8 cellular contexts compared by ENCODE assay signal in the genomic region with DNA sequence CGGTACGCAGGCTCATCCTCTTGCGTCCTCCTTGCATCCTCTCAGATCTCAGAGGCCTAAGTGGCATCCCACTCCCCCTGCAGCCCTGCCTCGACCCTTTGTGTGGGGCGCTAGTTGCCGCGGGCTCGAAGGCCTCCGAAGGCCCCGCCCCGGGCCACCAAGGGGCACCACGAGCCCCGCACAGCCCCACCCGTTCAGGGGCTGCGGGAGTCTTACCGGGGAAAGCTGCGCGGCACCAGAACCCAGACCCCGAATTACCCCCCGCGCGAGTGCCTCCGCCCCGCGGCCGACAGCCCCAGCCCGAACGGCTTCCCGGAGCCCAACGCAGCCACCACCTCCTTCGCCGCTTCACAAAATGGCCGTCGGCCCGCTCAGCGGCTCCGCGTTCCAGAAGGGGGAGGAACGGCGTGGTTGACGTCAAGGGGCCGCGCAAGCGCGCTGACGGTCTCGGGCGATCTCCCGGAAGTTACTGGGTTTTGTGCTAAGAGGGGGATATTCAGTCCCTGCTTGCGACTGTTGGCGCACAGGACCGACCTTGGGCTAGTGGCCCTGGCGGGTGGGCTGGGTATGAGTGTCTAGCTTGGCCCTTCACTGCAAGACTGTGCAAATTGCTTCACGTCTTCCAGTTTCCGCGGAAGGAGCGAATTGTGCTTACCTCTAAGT. TPM values are rescaled to one million over a fixed set of nuclear protein-coding genes. Genes with fewer than 3 reads are reported as not detected.
A peak's percentile ranks its signal among the peaks of the same experiment; 100 is the strongest.
DNase-seq lines count a peak whose midpoint lies in the region; ATAC-seq, FAIRE-seq and TF ChIP-seq lines count a peak whose summit lies in the region.

A gene (minus strand): TSS at position 357 of the 663 bp plus-strand sequence. CDS start 31,977 bp downstream, outside the sequence.
A gene with protein sequence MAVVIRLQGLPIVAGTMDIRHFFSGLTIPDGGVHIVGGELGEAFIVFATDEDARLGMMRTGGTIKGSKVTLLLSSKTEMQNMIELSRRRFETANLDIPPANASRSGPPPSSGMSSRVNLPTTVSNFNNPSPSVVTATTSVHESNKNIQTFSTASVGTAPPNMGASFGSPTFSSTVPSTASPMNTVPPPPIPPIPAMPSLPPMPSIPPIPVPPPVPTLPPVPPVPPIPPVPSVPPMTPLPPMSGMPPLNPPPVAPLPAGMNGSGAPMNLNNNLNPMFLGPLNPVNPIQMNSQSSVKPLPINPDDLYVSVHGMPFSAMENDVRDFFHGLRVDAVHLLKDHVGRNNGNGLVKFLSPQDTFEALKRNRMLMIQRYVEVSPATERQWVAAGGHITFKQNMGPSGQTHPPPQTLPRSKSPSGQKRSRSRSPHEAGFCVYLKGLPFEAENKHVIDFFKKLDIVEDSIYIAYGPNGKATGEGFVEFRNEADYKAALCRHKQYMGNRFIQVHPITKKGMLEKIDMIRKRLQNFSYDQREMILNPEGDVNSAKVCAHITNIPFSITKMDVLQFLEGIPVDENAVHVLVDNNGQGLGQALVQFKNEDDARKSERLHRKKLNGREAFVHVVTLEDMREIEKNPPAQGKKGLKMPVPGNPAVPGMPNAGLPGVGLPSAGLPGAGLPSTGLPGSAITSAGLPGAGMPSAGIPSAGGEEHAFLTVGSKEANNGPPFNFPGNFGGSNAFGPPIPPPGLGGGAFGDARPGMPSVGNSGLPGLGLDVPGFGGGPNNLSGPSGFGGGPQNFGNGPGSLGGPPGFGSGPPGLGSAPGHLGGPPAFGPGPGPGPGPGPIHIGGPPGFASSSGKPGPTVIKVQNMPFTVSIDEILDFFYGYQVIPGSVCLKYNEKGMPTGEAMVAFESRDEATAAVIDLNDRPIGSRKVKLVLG (minus strand): TSS at position 357 of the 663 bp plus-strand sequence. CDS start 9,578 bp downstream, outside the sequence.

- BruUV-seq in mammary epithelial cell (replicated peaks; lab: Mats Ljungman, UMichigan): no TSS peak

- DNase-seq in ACHN: peak; percentile 90
- DNase-seq in NCI-H2227 treated with DMSO at 0.1 percent for 48 hours (lab: John Stamatoyannopoulos, UW): peak; percentile 96
- DNase-seq in mammary epithelial cell: peak; percentile 84
- peak; percentile 98 for DNase-seq in iPS-NIHi11 (ENCODE audit: low spot score)
- DNase-seq in small intestine: peak; percentile 91

- H3K4me3 ChIP-seq in WI38 (ENCODE audit: low read depth, low read length) (peak within 1 kb of the TSS; percentile 84), mammary epithelial cell (replicated peaks in 1 of 3; ENCODE audit: insufficient read depth in 1 of 3, low read depth in 2 of 3, low read length in 3 of 3) (peak within 1 kb of the TSS; percentile 65 to 97 (median 87)), small intestine (ENCODE audit: low read depth in 1 of 2, low read length in 2 of 2) (peak within 1 kb of the TSS; percentile 81 to 89)

- in situ Hi-C loops in ACHN (cut with HindIII; ENCODE audit: low pct_ligation_motif_present, low pct_unique_long_range_greater_than_20kb, low sequenced_read_pairs) (no loop called here), mammary epithelial cell (cut with MboI; ENCODE audit: low sequenced_read_pairs in 2 of 2) (no loop called here)

- intact Hi-C loops in mammary epithelial cell (cut with micrococcal nuclease): loop anchor here (2.0 to 5.0 kb wide), 3 partner anchors 48 to 288 kb away; a partner anchor contains a TSS

- peaks cover 53% of the 10 kb centered on the region for H3K79me2 ChIP-seq in mammary epithelial cell (ENCODE audit: insufficient read depth, low read length)

- dilution Hi-C loops in mammary epithelial cell (cut with HindIII; ENCODE audit: low sequenced_read_pairs): no loop called here

- peak within 1 kb of the TSS; percentile 97 for H2AFZ ChIP-seq in mammary epithelial cell (ENCODE audit: low read depth, low read length)

- WGBS in mammary epithelial cell (ENCODE audit: low coverage, missing lambda C conversion rate): 0% methylated on average over 17 of the region's 57 CpGs
- WGBS in small intestine, 3 donors: 0 to 1% (median 1%) methylated on average over 56 to 57 of the region's 57 CpGs

- H3K27me3 ChIP-seq in mammary epithelial cell (ENCODE audit: insufficient read depth, low read length) (no peaks in the 10 kb centered on the region), small intestine (ENCODE audit: control insufficient read depth in 2 of 2, insufficient read depth in 2 of 2, low read length in 2 of 2) (no peaks in the 10 kb centered on the region)

- H3K27ac ChIP-seq in mammary epithelial cell (ENCODE audit: insufficient read depth, low read depth, low read length) (peak within 1 kb of the TSS; percentile 89), small intestine (ENCODE audit: low read depth in 1 of 2, low read length in 1 of 2) (peak within 1 kb of the TSS; percentile 95 to 99)

- H3K4me1 ChIP-seq in mammary epithelial cell (ENCODE audit: insufficient read depth, low read length) (peaks cover 30% of the 10 kb centered on the region), small intestine (ENCODE audit: control insufficient read depth in 2 of 2, insufficient read depth in 1 of 2, low read depth in 1 of 2, low read length in 1 of 2) (peaks cover 3 to 11% of the 10 kb centered on the region in 2 donors)

- H3K9ac ChIP-seq in mammary epithelial cell (ENCODE audit: insufficient read depth, low read length): peak within 1 kb of the TSS; percentile 97

- ATAC-seq in GM18873 (IDR thresholded peaks at IDR 0.05; ENCODE audit: low FRiP score, unreplicated experiment): peak; percentile 71
- peak; percentile 74 for ATAC-seq in HG03139 (IDR thresholded peaks at IDR 0.05; ENCODE audit: unreplicated experiment)

- CTCF ChIA-PET in mammary epithelial cell (lab: Charles Lee; ENCODE audit: low non-redundant PET): no interaction called here

- no peak for TF ChIP-seq CTCF in WI38 (IDR thresholded peaks at IDR 0.05; ENCODE audit: low read depth, low read length)
- no peak for TF ChIP-seq CTCF in mammary epithelial cell (conservative IDR thresholded peaks at IDR 0.05 in 1 of 2, IDR thresholded peaks at IDR 0.05 in 1 of 2; ENCODE audit: extremely low read depth in 1 of 2, insufficient read depth in 1 of 2, low read depth in 1 of 2, low read length in 2 of 2)

- no peaks in the 10 kb centered on the region for H3K9me3 ChIP-seq in mammary epithelial cell (replicated peaks; ENCODE audit: insufficient read depth, low read length)
- no peaks in the 10 kb centered on the region for H3K9me3 ChIP-seq in small intestine (ENCODE audit: control insufficient read depth, low read depth)

- no peak for FAIRE-seq in small intestine (lab: Jason Lieb, UNC)

- peaks cover 28% of the 10 kb centered on the region for H4K20me1 ChIP-seq in mammary epithelial cell (ENCODE audit: insufficient read depth, low read length)

- H3K36me3 ChIP-seq in mammary epithelial cell (ENCODE audit: insufficient read depth, low read length): peaks cover 2% of the 10 kb centered on the region
- peaks cover 2 to 5% of the 10 kb centered on the region in 2 donors for H3K36me3 ChIP-seq in small intestine (ENCODE audit: control insufficient read depth in 2 of 2, insufficient read depth in 2 of 2, low read length in 2 of 2)

- peak within 1 kb of the TSS; percentile 85 for H3K4me2 ChIP-seq in mammary epithelial cell (ENCODE audit: insufficient read depth, low read depth, low read length)

RNA-seq across cellular contexts. Expression of the first gene that starts in this region (rescaled TPM):
- total RNA-seq in mammary epithelial cell: 100 to 1,000 TPM; 110 to 157 TPM
- polyA plus RNA-seq in mammary epithelial cell: 97.7 TPM
- polyA minus RNA-seq in mammary epithelial cell: 119 TPM
- polyA plus RNA-seq in small intestine: 100 to 1,000 TPM in 2 of 3 donors, 10 to 100 TPM in 1; 94.3 to 127 (median 100) TPM

RNA-seq across cellular contexts. Expression of the second gene that starts in this region (rescaled TPM):
- total RNA-seq in mammary epithelial cell: 10 to 100 TPM; 62.8 to 71.2 TPM
- polyA plus RNA-seq in mammary epithelial cell (91.9 TPM), small intestine (10 to 100 TPM in 1 of 3 donors, 1 to 10 TPM in 2; 6.9 to 16.2 (median 8.9) TPM)
- polyA minus RNA-seq in mammary epithelial cell: 98.2 TPM

Comparison
In these comparisons a context has a peak if more than half of its experiments do, and no peak if none do; other contexts are left out.
1. Peak in every context shown above with its lines: DNase-seq, ATAC-seq, H3K4me3 ChIP-seq and H3K27ac ChIP-seq.